ENCODE assay signal across 8 cellular contexts in genomic region chr22:41925783-41926460, GRCh38. TPM values are rescaled to one million over a fixed set of nuclear protein-coding genes. Genes with fewer than 3 reads are reported as not detected.
DNase-seq lines count a peak whose midpoint lies in the region; ATAC-seq, FAIRE-seq and TF ChIP-seq lines count a peak whose summit lies in the region.

No MANE protein-coding gene starts in this region.

- no peak for TF ChIP-seq POLR2A in A549 (IDR thresholded peaks at IDR 0.05; ENCODE audit: low read length)

- H3K4me1 Mint-ChIP-seq in central memory CD8-positive, alpha-beta T cell = peaks cover 26% of the 10 kb centered on the region

- H3K27me3 Mint-ChIP-seq in central memory CD8-positive, alpha-beta T cell = no peaks in the 10 kb centered on the region

- H3K4me2 ChIP-seq in A549 = peak overlapping the region; percentile 97
- H3K4me2 ChIP-seq in KMS-11 = no peak overlapping the region; the same call in 1 of the 2 replicates

- TF ChIP-seq CTCF in A549 (IDR thresholded peaks at IDR 0.05) = peak; percentile 71
- peak; percentile 66 for TF ChIP-seq CTCF in KMS-11 (conservative IDR thresholded peaks at IDR 0.05; ENCODE audit: low read depth, low read length)

- H3K4me3 ChIP-seq in A549 (peak overlapping the region; percentile 64), KMS-11 (IDR thresholded peaks at IDR 0.05; ENCODE audit: insufficient read depth, low read depth, low read length) (no peak overlapping the region)

- no peak for FAIRE-seq in A549 (lab: Jason Lieb, UNC)

- POLR2A ChIA-PET in A549 (lab: Yijun Ruan, JAX) = interaction anchor here (0.6 to 1.1 kb wide), 4 partner anchors 9 to 259 kb away, joined by 3 to 6 read pairs (median 3); partner anchors contain the start of gene WBP2NL

- no peaks in the 10 kb centered on the region for H3K79me2 ChIP-seq in KMS-11 (ENCODE audit: insufficient read depth, low read depth)

- H3K4me3 Mint-ChIP-seq in central memory CD8-positive, alpha-beta T cell = peak overlapping the region; percentile 67

- no peak; a peak in 1 of 5 replicates for TF ChIP-seq RAD21 in A549 (conservative IDR thresholded peaks at IDR 0.05 in 1 of 2, IDR thresholded peaks at IDR 0.05 in 1 of 2)

- WGBS in A549 (ENCODE audit: missing lambda C conversion rate) = 38% methylated on average over 6 of the region's 48 CpGs

- CTCF ChIA-PET in A549 (lab: Yijun Ruan, JAX) = interaction anchor here (0.6 to 4.3 kb wide), 27 partner anchors 8 to 731 kb away, joined by 3 to 50 read pairs (median 3); partner anchors contain the start of gene SHISA8

- no peaks in the 10 kb centered on the region for H4K20me1 ChIP-seq in KMS-11 (ENCODE audit: insufficient read depth)

- DNase-seq in A549 (ENCODE audit: low read depth in 1 of 2, low spot score in 1 of 2) (peak in 1 of 2 experiments; percentile 48), lung microvascular endothelial cell (ENCODE audit: low read depth in 2 of 2) (peak; percentile 30 to 72), NCI-H187 treated with DMSO at 0.1 percent for 48 hours (lab: John Stamatoyannopoulos, UW) (no peak)
- DNase-seq in activated CD4-positive, CD25-positive, alpha-beta regulatory T cell (lab: John Stamatoyannopoulos, UW) = peak; percentile 60 to 71 (median 66)
- peak; percentile 68 to 70 for DNase-seq in central memory CD8-positive, alpha-beta T cell (ENCODE audit: low spot score in 2 of 2)
- DNase-seq in stimulated activated CD8-positive, alpha-beta memory T cell treated with anti-CD3 and anti-CD28 coated beads, Interleukin-4, amount 100 ng/mL, for 24 hours (ENCODE audit: low read depth) = peak; percentile 72

- ATAC-seq in A549 (peak; percentile 76 to 81), GM18511 (IDR thresholded peaks at IDR 0.05; ENCODE audit: unreplicated experiment) (peak; percentile 45)
- ATAC-seq in central memory CD8-positive, alpha-beta T cell (replicated peaks; ENCODE audit: extremely low read depth, poor library complexity, severe bottlenecking) = peak; percentile 82

- no peaks in the 10 kb centered on the region for H3K4me1 ChIP-seq in A549
- H3K4me1 ChIP-seq in KMS-11 (ENCODE audit: low read depth, poor library complexity, severe bottlenecking) = peaks cover 3% of the 10 kb centered on the region

- peaks cover 2% of the 10 kb centered on the region for H3K36me3 Mint-ChIP-seq in central memory CD8-positive, alpha-beta T cell (ENCODE audit: insufficient read depth)

- H3K9ac ChIP-seq in KMS-11 = no peak overlapping the region

- H2AFZ ChIP-seq in KMS-11 (ENCODE audit: low read depth) = no peak overlapping the region; the same call in 1 of the 2 replicates

- H3K27ac ChIP-seq in A549 (peak overlapping the region; percentile 74 to 90), KMS-11 (no peak overlapping the region)

- H3K36me3 ChIP-seq in KMS-11 (ENCODE audit: insufficient read depth) = no peaks in the 10 kb centered on the region

- H3K9me3 ChIP-seq in A549 = no peaks in the 10 kb centered on the region

- peak overlapping the region; percentile 67 for H3K27ac Mint-ChIP-seq in central memory CD8-positive, alpha-beta T cell (ENCODE audit: low read depth)

- no peaks in the 10 kb centered on the region for H3K9me3 Mint-ChIP-seq in central memory CD8-positive, alpha-beta T cell

- peaks cover 24% of the 10 kb centered on the region for H3K27me3 ChIP-seq in KMS-11 (ENCODE audit: insufficient read depth, low read depth)

- TF ChIP-seq EP300 in A549 (IDR thresholded peaks at IDR 0.05) = no peak

TF ChIP-seq in A549, 52 proteins besides CTCF, POLR2A, EP300 and RAD21:
- TF ChIP-seq RFX5 (IDR thresholded peaks at IDR 0.05) (no peak), SMC3 (IDR thresholded peaks at IDR 0.05) (peak; percentile 31; the same call in 1 of the 3 replicates)

RNA-seq across cellular contexts. Expression of gene TNFRSF13C, which starts 0.7 kb away (rescaled TPM):
- 0.18 and 0.29 TPM in 2 replicates for polyA plus RNA-seq in A549 (2011; rRNA removed)
- 0.22 and 0.23 TPM in 2 replicates for polyA plus RNA-seq in A549 (2012; cell fraction: cytosol; rRNA removed)
- 4.9 and 5.0 TPM in 2 replicates for polyA plus RNA-seq in A549 (2012; cell fraction: nucleus; rRNA removed)
- polyA plus RNA-seq in A549 (2017; fragmentation: RNase III; extraction: RNeasy Plus Mini Kit Qiagen cat#74134 plus additional on column Dnase treatment) = 0.24 to 0.35 TPM (median 0.26 TPM) in 3 replicates
- 0.21 and 0.29 TPM in 2 replicates for polyA minus RNA-seq in A549 (2011; rRNA and poly(A)+ RNA removed)
- under 0.01 TPM in 1 of 2 replicates, not detected in the other for total RNA-seq in lung microvascular endothelial cell

RNA-seq across cellular contexts. Expression of gene SHISA8, which starts 11.0 kb away (rescaled TPM):
- polyA plus RNA-seq in A549 (2011; rRNA removed) (not detected in 2 replicates), A549 (2017; fragmentation: RNase III; extraction: RNeasy Plus Mini Kit Qiagen cat#74134 plus additional on column Dnase treatment) (0.14 to 0.15 TPM (median 0.15 TPM) in 3 replicates)
- polyA plus RNA-seq in A549 (2012; cell fraction: cytosol; rRNA removed) = 0.25 and 0.76 TPM in 2 replicates
- polyA plus RNA-seq in A549 (2012; cell fraction: nucleus; rRNA removed) = 1.3 and 2.3 TPM in 2 replicates
- polyA minus RNA-seq in A549 (2011; rRNA and poly(A)+ RNA removed) = not detected in 2 replicates
- not detected in 2 replicates for total RNA-seq in lung microvascular endothelial cell

RNA-seq across cellular contexts. Expression of gene CENPM, which starts 21.0 kb away (rescaled TPM):
- polyA plus RNA-seq in A549 (2011; rRNA removed) (22.3 and 23.9 TPM in 2 replicates), A549 (2017; fragmentation: RNase III; extraction: RNeasy Plus Mini Kit Qiagen cat#74134 plus additional on column Dnase treatment) (34.7 to 40.1 TPM (median 36.5 TPM) in 3 replicates)
- polyA plus RNA-seq in A549 (2012; cell fraction: cytosol; rRNA removed) = 73.2 and 81.0 TPM in 2 replicates
- polyA plus RNA-seq in A549 (2012; cell fraction: nucleus; rRNA removed) = 79.3 and 105 TPM in 2 replicates
- 19.6 and 24.1 TPM in 2 replicates for polyA minus RNA-seq in A549 (2011; rRNA and poly(A)+ RNA removed)
- total RNA-seq in lung microvascular endothelial cell = 5.4 and 15.9 TPM in 2 replicates

RNA-seq across cellular contexts. Expression of gene SEPTIN3, which starts 43.3 kb away (rescaled TPM):
- polyA plus RNA-seq in A549 (2011; rRNA removed) = 1.3 and 1.7 TPM in 2 replicates
- 0.99 and 1.3 TPM in 2 replicates for polyA plus RNA-seq in A549 (2012; cell fraction: cytosol; rRNA removed)
- 0.52 and 0.75 TPM in 2 replicates for polyA plus RNA-seq in A549 (2012; cell fraction: nucleus; rRNA removed)
- 0.84 to 1.3 TPM (median 1.1 TPM) in 3 replicates for polyA plus RNA-seq in A549 (2017; fragmentation: RNase III; extraction: RNeasy Plus Mini Kit Qiagen cat#74134 plus additional on column Dnase treatment)
- 0.83 and 1.8 TPM in 2 replicates for polyA minus RNA-seq in A549 (2011; rRNA and poly(A)+ RNA removed)
- total RNA-seq in lung microvascular endothelial cell = under 0.01 TPM in 2 replicates
